Comparison of ENCODE assay signal across 12 cellular contexts in the genomic region with DNA sequence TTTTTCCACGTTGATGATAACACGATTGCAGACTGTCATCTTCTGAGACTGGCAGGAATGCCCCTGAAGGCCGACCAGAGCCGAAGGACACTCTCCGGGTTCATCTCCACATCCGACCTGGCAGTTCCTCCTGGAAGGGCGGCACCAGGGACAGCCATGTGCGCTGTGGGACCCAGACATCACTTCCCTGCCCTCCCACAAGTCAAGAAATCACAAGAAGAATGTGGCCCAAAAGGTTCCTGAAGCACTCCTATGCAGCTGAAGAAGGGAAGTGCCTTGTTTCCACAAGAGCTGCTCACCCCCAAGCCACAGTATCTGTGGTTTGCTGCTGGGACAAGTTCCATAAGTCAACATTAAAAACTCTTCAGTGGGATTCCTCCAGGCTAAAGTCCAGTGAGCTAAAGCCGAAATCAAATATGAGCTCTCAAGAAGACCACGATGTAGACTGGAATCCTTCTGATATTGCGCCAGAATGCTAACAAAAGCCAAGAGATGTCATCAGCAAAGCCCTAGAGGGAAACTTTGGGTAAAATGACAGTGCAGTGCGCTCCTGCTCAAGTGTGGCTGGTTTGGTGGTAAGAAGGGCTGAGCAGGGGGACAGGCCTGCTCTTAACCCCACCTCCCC. TPM values are rescaled to one million over a fixed set of nuclear protein-coding genes. Genes with fewer than 3 reads are reported as not detected.
A peak's percentile ranks its signal among the peaks of the same experiment; 100 is the strongest.
DNase-seq lines count a peak whose midpoint lies in the region; ATAC-seq, FAIRE-seq and TF ChIP-seq lines count a peak whose summit lies in the region.
"Had no signal": no experiment of that assay in that cellular context is flagged by ENCODE, and none has a peak within 500 bp of the region (broad histone marks: within the 10 kb centered on the region; RNA-seq: fewer than 3 reads in every experiment).

No MANE protein-coding gene starts in this region.

- WGBS in A549 (ENCODE audit: missing lambda C conversion rate), result 4% methylated on average over 12 of the region's 12 CpGs

- POLR2A ChIA-PET in A549 (lab: Yijun Ruan, JAX), result interaction anchor here (1.1 to 3.0 kb wide), 2 partner anchors 8 to 21 kb away, joined by 3 to 25 read pairs; a partner anchor contains a TSS

- TF ChIP-seq EP300 in A549 (IDR thresholded peaks at IDR 0.05), result peak; percentile 31 to 37; a peak in 2 of 5 replicates

- no peak for TF ChIP-seq RAD21 in A549 (conservative IDR thresholded peaks at IDR 0.05 in 1 of 2, IDR thresholded peaks at IDR 0.05 in 1 of 2)

- peak overlapping the region; percentile 95 to 99 for H3K27ac ChIP-seq in A549
- no peak overlapping the region for H3K27ac ChIP-seq in substantia nigra (ENCODE audit: low read depth, low read length, poor library complexity, severe bottlenecking)
- H3K27ac ChIP-seq: BLaER1 had no signal

- no peak for FAIRE-seq in A549 (lab: Jason Lieb, UNC)
- FAIRE-seq: GM18507, TTC549 had no signal

- TF ChIP-seq POLR2A in A549 (IDR thresholded peaks at IDR 0.05; ENCODE audit: low read length), result no peak

- H3K4me3 ChIP-seq in A549, result peak overlapping the region; percentile 52
- peak overlapping the region; percentile 56 for H3K4me3 ChIP-seq in LNCaP clone FGC (ENCODE audit: low read depth, low read length)
- H3K4me3 ChIP-seq in choroid plexus epithelial cell (ENCODE audit: low read depth, low read length), result no peak overlapping the region
- H3K4me3 ChIP-seq: BLaER1 had no signal

- TF ChIP-seq CTCF in A549 (IDR thresholded peaks at IDR 0.05) (no peak), LNCaP clone FGC (IDR thresholded peaks at IDR 0.05; ENCODE audit: control insufficient read depth, extremely low read depth, insufficient read depth) (no peak), choroid plexus epithelial cell (conservative IDR thresholded peaks at IDR 0.05; ENCODE audit: low read depth, low read length) (no peak)

- CTCF ChIA-PET in A549 (lab: Yijun Ruan, JAX), result interaction anchor here (0.9 to 1.4 kb wide), 4 partner anchors 40 to 126 kb away, joined by 3 to 6 read pairs (median 4); no protein-coding TSS in a partner anchor

- peak in 1 of 2 experiments; percentile 73 for DNase-seq in A549 (ENCODE audit: low read depth in 1 of 2, low spot score in 1 of 2)
- no peak for DNase-seq in LNCaP clone FGC (ENCODE audit: low read depth)
- DNase-seq in choroid plexus epithelial cell (ENCODE audit: low read depth), result peak; percentile 51
- DNase-seq in myocyte (ENCODE audit: low read depth), result peak; percentile 35
- DNase-seq in NCI-H446 treated with DMSO at 0.1 percent for 48 hours (lab: John Stamatoyannopoulos, UW), result no peak
- DNase-seq in substantia nigra (lab: John Stamatoyannopoulos, UW), result no peak
- DNase-seq in activated CD8-positive, alpha-beta memory T cell treated with anti-CD3 and anti-CD28 coated beads for 24 hours, result no peak
- DNase-seq: NCI-H526 had no signal

- peak; percentile 25 to 36; a peak in 5 of 6 replicates for ATAC-seq in A549
- no peak for ATAC-seq in activated CD4-positive, CD25-positive, alpha-beta regulatory T cell treated with anti-CD3 and anti-CD28 coated beads, Interleukin-2, amount 50 U/mL, for 24 hours

- no peaks in the 10 kb centered on the region for H3K9me3 ChIP-seq in A549

- H3K4me2 ChIP-seq in A549, result peak overlapping the region; percentile 100
- H3K4me2 ChIP-seq: BLaER1 had no signal

- H3K4me1 ChIP-seq in A549, result peaks cover 90% of the 10 kb centered on the region

TF ChIP-seq in A549, 52 proteins besides CTCF, POLR2A, EP300 and RAD21:
- peak in 1 of 2 experiments; percentile 29; a peak in 1 of 5 replicates for TF ChIP-seq JUN (IDR thresholded peaks at IDR 0.05)
- TF ChIP-seq GATA3 (IDR thresholded peaks at IDR 0.05; ENCODE audit: borderline replicate concordance), result peak; percentile 27; the same call in 1 of the 2 replicates
- peak; percentile 64 to 83 for TF ChIP-seq CEBPB (IDR thresholded peaks at IDR 0.05)
- no peak for TF ChIP-seq MAZ (IDR thresholded peaks at IDR 0.05; ENCODE audit: borderline replicate concordance, low read depth, low read length)
- TF ChIP-seq ZNF302 (CRISPR knock-in tag; IDR thresholded peaks at IDR 0.05), result no peak
- TF ChIP-seq, protein P1, sequence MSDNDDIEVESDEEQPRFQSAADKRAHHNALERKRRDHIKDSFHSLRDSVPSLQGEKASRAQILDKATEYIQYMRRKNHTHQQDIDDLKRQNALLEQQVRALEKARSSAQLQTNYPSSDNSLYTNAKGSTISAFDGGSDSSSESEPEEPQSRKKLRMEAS (IDR thresholded peaks at IDR 0.05), result peak; percentile 56
- TF ChIP-seq HEYL (CRISPR knock-in tag; IDR thresholded peaks at IDR 0.05), result no peak
- TF ChIP-seq MAFK (IDR thresholded peaks at IDR 0.05; ENCODE audit: partially characterized antibody), result no peak
TF ChIP-seq in A549: peak in this region for 4.

RNA-seq across cellular contexts. Expression of a gene that starts 21.2 kb away (rescaled TPM):
- 76.5 and 94.0 TPM in 2 replicates for polyA plus RNA-seq in A549 (2011; rRNA removed)
- polyA plus RNA-seq in A549 (2012; cell fraction: cytosol; rRNA removed), result 68.9 and 75.1 TPM in 2 replicates
- 75.5 and 83.5 TPM in 2 replicates for polyA plus RNA-seq in A549 (2012; cell fraction: nucleus; rRNA removed)
- 60.2 to 63.4 TPM (median 60.3 TPM) in 3 replicates for polyA plus RNA-seq in A549 (2017; fragmentation: RNase III; extraction: RNeasy Plus Mini Kit Qiagen cat#74134 plus additional on column Dnase treatment)
- polyA minus RNA-seq in A549 (2011; rRNA and poly(A)+ RNA removed), result 36.2 and 36.7 TPM in 2 replicates
- 45.5 and 49.3 TPM in 2 replicates for total RNA-seq in myocyte
- polyA plus RNA-seq in myocyte (2012), result 47.2 TPM

Comparison
In these comparisons a context has a peak if more than half of its experiments do, and no peak if none do; other contexts are left out.
1. ATAC-seq: peak in A549 (2 of 2); none in activated CD4-positive, CD25-positive, alpha-beta regulatory T cell treated with anti-CD3 and anti-CD28 coated beads, Interleukin-2, amount 50 U/mL, for 24 hours (0 of 2).
2. DNase-seq: peak in choroid plexus epithelial cell (single experiment) and myocyte (single experiment); none in LNCaP clone FGC (single experiment), NCI-H446 treated with DMSO at 0.1 percent for 48 hours (single experiment), substantia nigra (0 of 49) and activated CD8-positive, alpha-beta memory T cell treated with anti-CD3 and anti-CD28 coated beads for 24 hours (single experiment).